In the genomic region with DNA sequence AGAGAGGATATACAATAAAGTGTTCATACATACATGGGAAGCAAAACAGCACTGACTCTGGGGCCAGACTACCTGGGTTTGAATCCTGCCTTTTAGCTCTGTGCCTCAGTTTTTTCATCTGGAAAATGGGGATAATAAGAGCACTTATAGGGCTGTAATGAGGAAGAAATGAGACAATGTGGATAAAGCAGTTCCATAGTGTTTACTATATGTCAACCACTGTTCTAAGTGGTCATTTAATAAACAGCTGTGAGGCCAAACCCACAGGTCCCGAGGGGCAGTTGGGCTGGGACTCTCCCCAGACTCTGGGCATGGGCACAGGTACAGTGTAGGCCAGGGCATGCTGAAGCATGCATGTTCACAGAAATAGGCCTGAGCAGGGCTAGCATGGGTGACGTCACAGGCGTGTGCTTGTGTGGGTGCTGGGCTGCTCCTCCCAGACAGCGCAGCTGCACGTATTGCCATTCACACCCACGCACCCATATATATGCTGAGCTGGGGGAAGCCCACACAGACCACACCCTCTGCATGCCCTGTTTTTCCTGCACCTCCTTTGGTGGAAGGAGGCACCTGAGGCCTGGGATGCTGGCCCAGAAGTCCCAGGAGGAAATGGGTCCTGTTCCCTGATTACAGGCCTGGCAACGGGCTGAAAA, we compare ENCODE assay signal across 8 cellular contexts. TPM values are rescaled to one million over a fixed set of nuclear protein-coding genes. Genes with fewer than 3 reads are reported as not detected.
DNase-seq lines count a peak whose midpoint lies in the region; ATAC-seq lines count a peak whose summit lies in the region.

No MANE protein-coding gene starts in this region.

- peak overlapping the region; percentile 32 for H3K9ac ChIP-seq in neuronal stem cell (ENCODE audit: low read depth, low read length, poor library complexity)

- peak; percentile 57 for DNase-seq in activated CD4-positive, alpha-beta memory T cell treated with anti-CD3 and anti-CD28 coated beads, Interleukin-2, amount 10 ng/mL, durations not matched to agents 7 days and 5 days
- DNase-seq in neuronal stem cell (ENCODE audit: low spot score), result no peak
- no peak for DNase-seq in HT-29 (ENCODE audit: low spot score)
- DNase-seq in NCI-H82 treated with DMSO at 0.1 percent for 48 hours (lab: John Stamatoyannopoulos, UW; ENCODE audit: unreplicated experiment), result no peak
- no peak for DNase-seq in NCI-H187 treated with DMSO at 0.1 percent for 48 hours (lab: John Stamatoyannopoulos, UW)
- DNase-seq in NCI-H1105 (lab: John Stamatoyannopoulos, UW), result no peak

- no peak overlapping the region for H2BK12ac ChIP-seq in neuronal stem cell (ENCODE audit: low read length)

- no CpG with 5 or more reads among the region's 7 CpGs for WGBS in neuronal stem cell (ENCODE audit: extremely low coverage in 2 of 2, insufficient read length in 2 of 2, insufficient replicate concordance in 1 of 2), 2 donors

- H3K4me3 ChIP-seq in neuronal stem cell (ENCODE audit: low read length in 2 of 2), result no peak overlapping the region

- no peak overlapping the region for H2BK5ac ChIP-seq in neuronal stem cell (ENCODE audit: low read length)

- peaks cover 6% of the 10 kb centered on the region for H3K36me3 Mint-ChIP-seq in activated CD4-positive, alpha-beta memory T cell treated with anti-CD3 and anti-CD28 coated beads, Interleukin-2, amount 10 ng/mL, durations not matched to agents 7 days and 5 days (ENCODE audit: low read depth)

- no peak overlapping the region for H3K27ac ChIP-seq in neuronal stem cell (replicated peaks; ENCODE audit: low read length)

- peaks cover 41% of the 10 kb centered on the region for H3K4me1 Mint-ChIP-seq in activated CD4-positive, alpha-beta memory T cell treated with anti-CD3 and anti-CD28 coated beads, Interleukin-2, amount 10 ng/mL, durations not matched to agents 7 days and 5 days

- no peak overlapping the region for H4K91ac ChIP-seq in neuronal stem cell (ENCODE audit: low read depth, low read length, poor library complexity)

- H3K4me2 ChIP-seq in neuronal stem cell (ENCODE audit: insufficient read depth, low read length, poor library complexity, severe bottlenecking), result no peak overlapping the region

- H3K27me3 ChIP-seq in neuronal stem cell (ENCODE audit: control insufficient read depth in 3 of 3, insufficient read depth in 3 of 3, low read depth in 1 of 3, low read length in 3 of 3), result no peaks in the 10 kb centered on the region

- ATAC-seq in GM18861 (IDR thresholded peaks at IDR 0.05; ENCODE audit: unreplicated experiment), result peak; percentile 61
- ATAC-seq in HG03066 (IDR thresholded peaks at IDR 0.05; ENCODE audit: low read depth, unreplicated experiment), result peak; percentile 47

- peak overlapping the region; percentile 21 for H3K18ac ChIP-seq in neuronal stem cell (ENCODE audit: low read length)

- H3K4me3 Mint-ChIP-seq in activated CD4-positive, alpha-beta memory T cell treated with anti-CD3 and anti-CD28 coated beads, Interleukin-2, amount 10 ng/mL, durations not matched to agents 7 days and 5 days, result no peak overlapping the region

- H3K79me1 ChIP-seq in neuronal stem cell (ENCODE audit: low read depth, low read length), result peaks cover 3% of the 10 kb centered on the region

- no peak overlapping the region for H2AFZ ChIP-seq in neuronal stem cell (ENCODE audit: low read length)

- H3K27me3 Mint-ChIP-seq in activated CD4-positive, alpha-beta memory T cell treated with anti-CD3 and anti-CD28 coated beads, Interleukin-2, amount 10 ng/mL, durations not matched to agents 7 days and 5 days, result no peaks in the 10 kb centered on the region

- H3K27ac Mint-ChIP-seq in activated CD4-positive, alpha-beta memory T cell treated with anti-CD3 and anti-CD28 coated beads, Interleukin-2, amount 10 ng/mL, durations not matched to agents 7 days and 5 days, result peak overlapping the region; percentile 36

- peaks cover 5 to 6% of the 10 kb centered on the region in 2 donors for H3K4me1 ChIP-seq in neuronal stem cell (ENCODE audit: control insufficient read depth in 2 of 2, insufficient read depth in 1 of 2, low read depth in 1 of 2, low read length in 2 of 2)

- no peak overlapping the region for H4K8ac ChIP-seq in neuronal stem cell (ENCODE audit: low read depth, low read length)

- no peak overlapping the region for H2BK15ac ChIP-seq in neuronal stem cell (ENCODE audit: low read length)

- H3K4ac ChIP-seq in neuronal stem cell (ENCODE audit: low read length), result no peak overlapping the region

- CTCF ChIA-PET in activated CD4-positive, alpha-beta memory T cell treated with anti-CD3 and anti-CD28 coated beads, Interleukin-2, amount 10 ng/mL, durations not matched to agents 7 days and 5 days (lab: Charles Lee), result interaction anchor here (0.7 to 6.0 kb wide), 13 partner anchors 9 to 208 kb away, joined by 3 to 84 read pairs (median 23); partner anchors contain the start of gene LPIN3

- H3K23ac ChIP-seq in neuronal stem cell (ENCODE audit: low read depth, low read length, poor library complexity), result peak overlapping the region; percentile 69

- no peaks in the 10 kb centered on the region for H3K9me3 Mint-ChIP-seq in activated CD4-positive, alpha-beta memory T cell treated with anti-CD3 and anti-CD28 coated beads, Interleukin-2, amount 10 ng/mL, durations not matched to agents 7 days and 5 days

- peak overlapping the region; percentile 86 for H2AK5ac ChIP-seq in neuronal stem cell (ENCODE audit: low read depth, low read length)

- POLR2A ChIA-PET in activated CD4-positive, alpha-beta memory T cell treated with anti-CD3 and anti-CD28 coated beads, Interleukin-2, amount 10 ng/mL, durations not matched to agents 7 days and 5 days (lab: Charles Lee), result interaction anchor here (0.7 to 15.2 kb wide), 7 partner anchors 14 to 188 kb away, joined by 3 to 466 read pairs (median 3); no protein-coding TSS in a partner anchor

- no peak overlapping the region for H2BK120ac ChIP-seq in neuronal stem cell (ENCODE audit: low read depth, low read length)

- H3K14ac ChIP-seq in neuronal stem cell (ENCODE audit: low read length), result peak overlapping the region; percentile 76

- H3K9me3 ChIP-seq in neuronal stem cell (replicated peaks in 1 of 2; ENCODE audit: control insufficient read depth in 2 of 2, insufficient read depth in 1 of 2, low read depth in 1 of 2, low read length in 2 of 2), result no peaks in the 10 kb centered on the region

- peaks cover 0 to 9% of the 10 kb centered on the region in 2 donors for H3K36me3 ChIP-seq in neuronal stem cell (replicated peaks in 1 of 2; ENCODE audit: control insufficient read depth in 2 of 2, insufficient read depth in 2 of 2, low read length in 2 of 2)

RNA-seq across cellular contexts. Expression of gene PLCG1, which starts 3.5 kb away (rescaled TPM):
- 100 to 1,000 TPM; 267 to 286 TPM for total RNA-seq in activated CD4-positive, alpha-beta memory T cell treated with anti-CD3 and anti-CD28 coated beads, Interleukin-2, amount 10 ng/mL, durations not matched to agents 7 days and 5 days
- 138 TPM for polyA plus RNA-seq in neuronal stem cell (2013, experiment 1 of 2)
- polyA plus RNA-seq in neuronal stem cell (2013, experiment 2 of 2), result 134 TPM
- 22.3 and 63.2 TPM in 2 replicates for total RNA-seq in HT-29 (2014; rRNA removed; shearing (Covaris generic))
